In the genomic region with DNA sequence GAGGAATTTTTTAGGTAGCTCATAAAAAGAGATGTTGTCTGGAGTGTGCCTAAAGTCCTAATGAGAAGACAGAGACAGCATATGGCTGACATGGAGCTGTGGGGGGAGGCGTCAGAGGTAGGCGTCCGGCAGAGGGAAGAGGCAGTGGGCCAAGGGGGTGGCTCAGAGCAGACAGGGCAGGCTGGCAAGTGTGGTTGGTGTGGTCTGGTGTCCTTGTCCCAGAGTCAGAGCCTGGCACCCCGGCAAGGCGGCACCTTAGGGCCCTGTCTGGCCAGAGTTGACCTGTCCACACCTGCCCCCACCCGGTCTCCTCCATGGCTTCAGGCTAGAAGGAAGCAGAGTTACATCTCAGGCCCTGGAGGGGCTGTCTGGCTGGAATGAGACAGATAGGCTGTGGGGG, we compare ENCODE assay signal across 20 cellular contexts.
DNase-seq lines count a peak whose midpoint lies in the region; ATAC-seq, FAIRE-seq and TF ChIP-seq lines count a peak whose summit lies in the region.
"Had no signal": no experiment of that assay in that cellular context is flagged by ENCODE, and none has a peak within 500 bp of the region (broad histone marks: within the 10 kb centered on the region; RNA-seq: fewer than 3 reads in every experiment).

No MANE protein-coding gene starts in this region.

- CTCF ChIA-PET in endothelial cell of umbilical vein (lab: Charles Lee): interaction anchor here (2.7 to 3.8 kb wide), 2 partner anchors 24 to 179 kb away, joined by 7 to 25 read pairs; no protein-coding TSS in a partner anchor

- H3K27me3 ChIP-seq in endothelial cell of umbilical vein (ENCODE audit: control insufficient read depth in 2 of 2, insufficient read depth in 2 of 2, low read length in 2 of 2): no peaks in the 10 kb centered on the region
- H3K27me3 ChIP-seq in osteoblast (ENCODE audit: insufficient read depth, low read length): no peaks in the 10 kb centered on the region
- no peaks in the 10 kb centered on the region for H3K27me3 ChIP-seq in tibial artery
- H3K27me3 ChIP-seq: BE2C had no signal

- H2AFZ ChIP-seq in endothelial cell of umbilical vein (ENCODE audit: low read depth, low read length) (peak overlapping the region; percentile 50), osteoblast (ENCODE audit: low read length) (peak overlapping the region; percentile 86)
- H2AFZ ChIP-seq: parathyroid adenoma had no signal

- no peaks in the 10 kb centered on the region for H3K79me2 ChIP-seq in endothelial cell of umbilical vein (ENCODE audit: control insufficient read depth, insufficient read depth, low read length)
- peaks cover 7% of the 10 kb centered on the region for H3K79me2 ChIP-seq in osteoblast (ENCODE audit: insufficient read depth, low read length)
- H3K79me2 ChIP-seq: parathyroid adenoma had no signal

- H3K4me1 ChIP-seq in endothelial cell of umbilical vein (ENCODE audit: control insufficient read depth, extremely low read depth, insufficient read depth, low read length): peaks cover 26% of the 10 kb centered on the region
- H3K4me1 ChIP-seq in osteoblast (ENCODE audit: insufficient read depth, low read length): peaks cover 27% of the 10 kb centered on the region
- H3K4me1 ChIP-seq in tibial artery: peaks cover 0 to 49% (median 36%) of the 10 kb centered on the region in 4 donors
- H3K4me1 ChIP-seq: parathyroid adenoma had no signal

- BruUV-seq in endothelial cell of umbilical vein (replicated peaks; lab: Mats Ljungman, UMichigan): no TSS peak

- FAIRE-seq in endothelial cell of umbilical vein (lab: Jason Lieb, UNC): no peak

- no peak for TF ChIP-seq POLR2A in endothelial cell of umbilical vein (IDR thresholded peaks at IDR 0.05; ENCODE audit: low read depth, low read length)

- H3K9ac ChIP-seq in endothelial cell of umbilical vein (replicated peaks; ENCODE audit: extremely low read depth, insufficient read depth, low read length): no peak overlapping the region
- H3K9ac ChIP-seq: parathyroid adenoma had no signal

- no peak for ATAC-seq in Right ventricle myocardium inferior
- ATAC-seq in left ventricle myocardium superior: no peak
- ATAC-seq in GM21786 (IDR thresholded peaks at IDR 0.05; ENCODE audit: unreplicated experiment): no peak
- ATAC-seq in GM18909 (IDR thresholded peaks at IDR 0.05; ENCODE audit: poor library complexity, unreplicated experiment): no peak
- ATAC-seq: activated CD8-positive, alpha-beta T cell treated with anti-CD3 and anti-CD28 coated beads, Interleukin-2, amount 10 ng/mL, durations not matched to agents 7 days and 5 days had no signal

- H3K4me3 ChIP-seq in endothelial cell of umbilical vein (replicated peaks in 1 of 3; ENCODE audit: insufficient read depth in 1 of 3, low read depth in 1 of 3, low read length in 3 of 3) (no peak overlapping the region), osteoblast (ENCODE audit: insufficient read depth, low read length) (peak overlapping the region; percentile 27), tibial artery (no peak overlapping the region)

- TF ChIP-seq CTCF in endothelial cell of umbilical vein (IDR thresholded peaks at IDR 0.05; ENCODE audit: extremely low read depth in 1 of 2, insufficient read depth in 1 of 2, low read depth in 1 of 2, low read length in 2 of 2) (no peak), osteoblast (IDR thresholded peaks at IDR 0.05; ENCODE audit: extremely low read depth, low read depth, low read length) (no peak), tibial artery (IDR thresholded peaks at IDR 0.05) (no peak)

- H4K20me1 ChIP-seq in endothelial cell of umbilical vein (replicated peaks; ENCODE audit: control insufficient read depth, extremely low read depth, insufficient read depth, low read length): no peaks in the 10 kb centered on the region
- H4K20me1 ChIP-seq in osteoblast (ENCODE audit: insufficient read depth, low read length): no peaks in the 10 kb centered on the region

- H3K4me2 ChIP-seq in endothelial cell of umbilical vein (ENCODE audit: insufficient read depth, low read length) (no peak overlapping the region), osteoblast (ENCODE audit: insufficient read depth, low read length) (peak overlapping the region; percentile 61)

- no peaks in the 10 kb centered on the region for H3K36me3 ChIP-seq in endothelial cell of umbilical vein (ENCODE audit: control insufficient read depth in 2 of 2, extremely low read depth in 1 of 2, insufficient read depth in 2 of 2, low read length in 2 of 2)
- H3K36me3 ChIP-seq in osteoblast (ENCODE audit: insufficient read depth, low read length): no peaks in the 10 kb centered on the region
- H3K36me3 ChIP-seq in tibial artery: no peaks in the 10 kb centered on the region
- H3K36me3 ChIP-seq: BE2C had no signal

- DNase-seq in Right ventricle myocardium inferior (ENCODE audit: missing footprints) (peak; percentile 37), left ventricle myocardium superior (no peak), endothelial cell of umbilical vein (ENCODE audit: low read depth, low spot score) (no peak), osteoblast (ENCODE audit: insufficient read length, low spot score, missing footprints) (no peak), tibial artery (no peak), NCI-H69 (lab: John Stamatoyannopoulos, UW) (no peak)
- DNase-seq: activated CD8-positive, alpha-beta T cell treated with anti-CD3 and anti-CD28 coated beads, Interleukin-2, amount 10 ng/mL, durations not matched to agents 7 days and 5 days; activated gamma-delta T cell treated with Interleukin-2 at 50 U/mL for 16 hours; activated T-cell treated with anti-CD3 and anti-CD28 coated beads, Interleukin-2, amount 50 U/mL, for 24 hours; BE2C; CD8-positive, alpha-beta memory T cell; H9; NCI-H1105; NCI-H1930; NCI-H748 treated with DMSO at 0.1 percent for 48 hours; RPMI8226; T-helper 2 cell had no signal

- peak overlapping the region; percentile 35 for H3K27ac ChIP-seq in endothelial cell of umbilical vein (ENCODE audit: insufficient read depth, low read depth, low read length)
- H3K27ac ChIP-seq in osteoblast (ENCODE audit: low read depth, low read length): peak overlapping the region; percentile 92
- peak overlapping the region; percentile 76 to 77 for H3K27ac ChIP-seq in tibial artery
- H3K27ac ChIP-seq: parathyroid adenoma had no signal

- dilution Hi-C loops in endothelial cell of umbilical vein (cut with MboI; ENCODE audit: extremely low pct_ligation_motif_present, low sequenced_read_pairs): no loop called here

- intact Hi-C loops in Right ventricle myocardium inferior (cut with DNase I): no loop called here
- intact Hi-C loops in left ventricle myocardium superior (cut with micrococcal nuclease): no loop called here
- intact Hi-C loops in endothelial cell of umbilical vein (cut with micrococcal nuclease): no loop called here
- intact Hi-C loops in tibial artery (cut with DNase I; ENCODE audit: low total_unique reads): no loop called here

- H3K9me3 ChIP-seq in endothelial cell of umbilical vein (replicated peaks; ENCODE audit: control insufficient read depth, insufficient read depth, low read length): no peaks in the 10 kb centered on the region
- H3K9me3 ChIP-seq in osteoblast (ENCODE audit: low read depth, low read length): no peaks in the 10 kb centered on the region
- no peaks in the 10 kb centered on the region for H3K9me3 ChIP-seq in tibial artery
- H3K9me3 ChIP-seq: BE2C had no signal

- H3K9me1 ChIP-seq in endothelial cell of umbilical vein (replicated peaks; ENCODE audit: control insufficient read depth, extremely low read depth, insufficient read depth, low read length): no peaks in the 10 kb centered on the region

- POLR2A ChIA-PET in endothelial cell of umbilical vein (lab: Charles Lee): no interaction called here

TF ChIP-seq in endothelial cell of umbilical vein, 7 proteins besides CTCF, POLR2A, EP300 and RAD21:
- no peak for TF ChIP-seq GATA2 (IDR thresholded peaks at IDR 0.05; ENCODE audit: insufficient read depth, insufficient read length, low read depth, low read length)
- TF ChIP-seq, protein P1, sequence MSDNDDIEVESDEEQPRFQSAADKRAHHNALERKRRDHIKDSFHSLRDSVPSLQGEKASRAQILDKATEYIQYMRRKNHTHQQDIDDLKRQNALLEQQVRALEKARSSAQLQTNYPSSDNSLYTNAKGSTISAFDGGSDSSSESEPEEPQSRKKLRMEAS (IDR thresholded peaks at IDR 0.05; ENCODE audit: insufficient read depth, insufficient read length): no peak
- no peak for TF ChIP-seq JUN (IDR thresholded peaks at IDR 0.05; ENCODE audit: borderline replicate concordance, insufficient read depth, insufficient read length, low read depth)
- TF ChIP-seq EZH2 (IDR thresholded peaks at IDR 0.05; ENCODE audit: borderline replicate concordance, low read depth, low read length, severe bottlenecking): no peak

Comparison
In these comparisons a context has a peak if more than half of its experiments do, and no peak if none do; other contexts are left out.
1. H3K27ac ChIP-seq: peak in every context shown above with its lines; median percentile 92 in osteoblast; 76 in tibial artery; 35 in endothelial cell of umbilical vein.